Comparison of ENCODE assay signal across 28 cellular contexts in the genomic region with DNA sequence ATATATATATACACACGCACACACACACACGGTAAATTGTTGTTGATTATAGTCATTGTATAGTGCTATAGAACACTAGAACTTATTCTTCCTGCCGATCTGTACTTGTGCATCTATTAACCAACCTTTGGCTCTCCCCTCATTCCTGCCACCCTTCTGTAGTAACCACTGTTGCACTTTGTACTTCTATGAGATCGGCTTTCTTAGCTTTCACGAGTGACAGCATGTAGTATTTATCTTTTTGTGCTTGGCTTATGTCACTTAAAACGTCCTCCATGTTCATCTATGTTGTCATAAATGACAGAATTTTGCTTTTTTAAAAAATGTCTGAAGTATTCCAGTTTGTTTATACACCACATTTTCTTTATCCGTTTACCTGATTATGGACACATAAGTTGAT.
"Had no signal": no experiment of that assay in that cellular context is flagged by ENCODE, and none has a peak within 500 bp of the region (broad histone marks: within the 10 kb centered on the region; RNA-seq: fewer than 3 reads in every experiment).

No MANE protein-coding gene starts in this region.

- DNase-seq: activated CD4-positive, alpha-beta memory T cell treated with anti-CD3 and anti-CD28 coated beads, Interleukin-2, amount 10 ng/mL, durations not matched to agents 7 days and 5 days; activated CD4-positive, alpha-beta T cell treated with anti-CD3 and anti-CD28 coated beads for 36 hours; activated CD4-positive, alpha-beta T cell treated with anti-CD3 and anti-CD28 coated beads, Interleukin-2, amount 50 U/mL, for 1 hour; activated gamma-delta T cell treated with Interleukin-2 at 50 U/mL for 16 hours; activated naive CD4-positive, alpha-beta T cell treated with anti-CD3 and anti-CD28 coated beads, Interleukin-2, amount 50 U/mL, for 16 hours; activated naive CD8-positive, alpha-beta T cell treated with anti-CD3 and anti-CD28 coated beads, Interleukin-2, amount 10 ng/mL, durations not matched to agents 7 days and 5 days; activated T-cell treated with anti-CD3 and anti-CD28 coated beads for 4 hours; activated T-cell treated with anti-CD3 and anti-CD28 coated beads, Interleukin-2, amount 50 U/mL, for 72 hours; body of pancreas; central memory CD4-positive, alpha-beta T cell; MG63; NCI-H1092 treated with DMSO at 0.1 percent for 48 hours; NCI-H1417 treated with DMSO at 0.1 percent for 48 hours; NCI-H1694; NCI-H2029; NCI-H2107; NCI-H510A treated with DMSO at 0.1 percent for 48 hours; NCI-H69; NK-92 treated with Interleukin-12 subunit alpha and Interleukin-12 subunit beta, amount 100 ng/mL, for 24 hours; RPMI8226; T-helper 1 cell; WERI-Rb-1 had no signal

- FAIRE-seq: bronchial epithelial cell had no signal

- H3K4me2 ChIP-seq: KMS-11 had no signal

- H3K9ac ChIP-seq: KMS-11 had no signal

- H3K27me3 ChIP-seq: ascending aorta, body of pancreas, MG63 had no signal

- H3K27ac ChIP-seq: ascending aorta, body of pancreas, KMS-11, SK-N-MC, WERI-Rb-1 had no signal

- ATAC-seq: activated CD4-positive, alpha-beta T cell treated with anti-CD3 and anti-CD28 coated beads for 36 hours; activated T-cell treated with anti-CD3 and anti-CD28 coated beads, Interleukin-2, amount 50 U/mL, for 72 hours; body of pancreas; Panc1; Right ventricle myocardium inferior had no signal

- H3K4me3 ChIP-seq: ascending aorta, body of pancreas, MG63, SK-N-MC had no signal

- H3K4me1 ChIP-seq: ascending aorta, body of pancreas had no signal
